ENCODE assay signal across 1 cellular context in the genomic region with DNA sequence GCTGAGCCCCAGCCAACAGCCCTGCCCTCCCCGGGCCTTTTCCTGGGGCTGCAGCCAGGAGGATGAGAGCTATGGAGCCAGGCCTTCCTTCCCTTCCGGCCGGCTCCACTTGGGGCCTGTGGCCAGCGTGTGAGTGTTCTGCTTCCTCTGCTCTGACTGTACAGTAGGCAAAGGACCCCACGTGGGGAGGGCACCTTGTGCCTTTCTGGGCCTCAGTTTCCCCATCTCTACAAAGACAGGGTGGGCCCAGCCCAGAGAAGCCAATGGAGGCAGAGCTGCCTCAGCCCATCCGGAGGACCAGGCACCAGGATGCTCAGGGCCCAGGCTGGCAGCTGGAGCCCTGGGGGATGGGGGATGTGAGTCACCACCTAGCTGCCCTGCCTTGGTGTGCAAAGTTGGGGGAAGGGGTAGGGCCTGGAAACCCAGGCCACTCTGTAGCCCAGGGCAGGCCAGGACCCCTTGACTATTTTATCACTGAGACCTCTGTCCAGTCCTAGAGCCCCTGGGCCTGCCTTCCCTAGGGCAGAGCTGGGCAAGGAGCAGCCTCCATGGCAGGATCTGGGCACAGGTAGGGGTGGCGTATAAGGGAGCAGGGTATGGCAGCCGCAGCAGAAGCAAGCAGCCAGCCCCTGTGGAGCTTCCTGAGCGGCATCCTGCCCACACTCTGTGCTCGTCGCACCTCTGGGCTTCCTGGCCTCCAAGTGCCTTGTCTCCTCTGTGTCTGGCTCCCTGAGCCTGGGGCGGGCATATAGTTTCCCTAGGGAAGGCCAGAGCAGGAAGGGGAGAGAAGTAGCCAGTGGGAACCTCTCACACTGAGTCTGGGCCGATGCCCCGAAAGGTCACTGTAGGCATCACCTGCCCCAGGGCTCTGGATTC.
TF ChIP-seq lines count a peak whose summit lies in the region.

No MANE protein-coding gene starts in this region.

TF ChIP-seq in H1, 55 proteins besides CTCF, POLR2A, EP300 and RAD21:
- TF ChIP-seq HDAC2 (IDR thresholded peaks at IDR 0.05; ENCODE audit: borderline replicate concordance in 1 of 2, low read depth in 2 of 2, low read length in 2 of 2) = no peak
